In the genomic region with DNA sequence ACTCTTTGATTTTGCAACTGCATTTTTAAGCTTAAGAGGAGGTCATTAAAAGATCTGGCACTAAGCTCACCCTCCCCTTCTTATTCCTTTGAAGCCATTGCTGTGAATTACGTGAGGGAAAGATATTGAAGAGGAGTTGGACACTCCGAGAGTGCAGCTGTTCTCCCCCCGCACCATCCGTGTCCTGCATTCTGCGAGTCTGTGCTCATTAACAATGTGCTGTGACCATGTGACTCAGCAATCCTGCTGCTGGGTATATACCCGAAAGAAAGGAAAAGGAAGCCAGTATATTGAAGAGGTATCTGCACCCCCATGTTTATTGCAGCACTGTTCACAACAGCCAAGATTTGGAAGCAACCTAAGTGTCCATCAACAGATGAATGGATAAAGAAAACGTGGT, we compare ENCODE assay signal across 2 cellular contexts.
TF ChIP-seq lines count a peak whose summit lies in the region.

No MANE protein-coding gene starts in this region.

TF ChIP-seq in A549, 52 proteins besides CTCF, POLR2A, EP300 and RAD21:
- peak; percentile 43 for TF ChIP-seq NFE2L2 (conservative IDR thresholded peaks at IDR 0.05; ENCODE audit: low read length)
- no peak for TF ChIP-seq CBX8 (IDR thresholded peaks at IDR 0.05)
- TF ChIP-seq PHF8 (IDR thresholded peaks at IDR 0.05; ENCODE audit: borderline replicate concordance, low read depth) = no peak
- TF ChIP-seq CEBPB (IDR thresholded peaks at IDR 0.05) = no peak
- TF ChIP-seq ZSCAN20 (CRISPR knock-in tag; IDR thresholded peaks at IDR 0.05) = no peak
- TF ChIP-seq MAFK (IDR thresholded peaks at IDR 0.05; ENCODE audit: partially characterized antibody) = peak; percentile 48

TF ChIP-seq in IMR-90, 13 proteins besides CTCF, POLR2A, EP300 and RAD21:
- TF ChIP-seq ELK1 (IDR thresholded peaks at IDR 0.05; ENCODE audit: borderline replicate concordance, low read depth, low read length) (no peak), CHD1 (IDR thresholded peaks at IDR 0.05; ENCODE audit: low read depth, low read length) (no peak), MXI1 (IDR thresholded peaks at IDR 0.05; ENCODE audit: borderline replicate concordance, low read depth, low read length) (no peak), MAFK (IDR thresholded peaks at IDR 0.05; ENCODE audit: low read depth, low read length) (peak; percentile 45), NFE2L2 (IDR thresholded peaks at IDR 0.05; ENCODE audit: low read depth, low read length) (peak; percentile 92), RFX5 (IDR thresholded peaks at IDR 0.05; ENCODE audit: low read depth, low read length) (no peak)
- TF ChIP-seq, protein P1, sequence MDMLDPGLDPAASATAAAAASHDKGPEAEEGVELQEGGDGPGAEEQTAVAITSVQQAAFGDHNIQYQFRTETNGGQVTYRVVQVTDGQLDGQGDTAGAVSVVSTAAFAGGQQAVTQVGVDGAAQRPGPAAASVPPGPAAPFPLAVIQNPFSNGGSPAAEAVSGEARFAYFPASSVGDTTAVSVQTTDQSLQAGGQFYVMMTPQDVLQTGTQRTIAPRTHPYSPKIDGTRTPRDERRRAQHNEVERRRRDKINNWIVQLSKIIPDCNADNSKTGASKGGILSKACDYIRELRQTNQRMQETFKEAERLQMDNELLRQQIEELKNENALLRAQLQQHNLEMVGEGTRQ (IDR thresholded peaks at IDR 0.05; ENCODE audit: low read depth, low read length) = peak; percentile 72; the same call in 1 of the 2 replicates
